1 cellular context compared by ENCODE assay signal in the genomic region with DNA sequence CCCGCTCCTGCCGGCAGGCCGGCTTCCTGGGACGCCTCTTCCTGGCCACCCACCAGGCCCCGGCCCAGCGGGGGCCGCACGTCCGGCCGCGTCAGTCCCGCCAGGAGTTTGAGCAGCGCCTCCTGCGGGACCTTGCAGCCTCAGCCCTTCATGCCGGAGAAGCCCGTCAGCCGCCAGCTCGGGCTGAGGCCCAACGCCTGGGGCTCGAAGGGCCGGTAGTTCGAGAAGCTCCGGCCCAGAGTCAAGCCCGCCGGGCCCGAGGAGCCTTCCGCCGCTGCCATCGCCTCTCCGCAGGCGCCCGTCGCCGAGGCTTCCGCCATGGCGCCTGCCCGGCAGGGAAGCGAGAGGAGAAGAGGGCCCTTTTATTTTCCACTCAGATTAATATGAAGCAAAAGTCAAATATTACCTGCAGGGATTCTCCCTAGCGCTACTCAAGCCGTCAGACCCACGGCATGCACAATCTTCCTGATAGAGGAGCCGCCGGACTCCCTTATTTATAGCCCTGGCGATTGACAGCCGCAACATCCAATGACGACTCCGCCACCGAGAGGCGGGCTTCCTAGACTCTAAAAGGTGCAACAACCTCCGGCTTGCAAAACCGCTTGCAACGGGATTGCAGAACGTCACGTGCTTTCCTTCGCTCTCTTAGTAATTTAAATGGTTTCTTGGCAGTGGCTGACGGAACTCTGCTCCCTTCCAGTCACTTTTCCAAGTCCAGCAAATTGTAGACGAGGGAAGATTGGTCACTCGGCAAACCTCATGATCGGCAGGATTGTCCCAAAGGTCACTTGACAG.
TF ChIP-seq lines count a peak whose summit lies in the region.

Gene SEPHS2, minus strand, starts transcription at position 467 of the 795 bp plus-strand sequence. Its CDS starts 147 bp downstream, at position 320.

TF ChIP-seq in GM23338, 12 proteins besides CTCF, POLR2A, EP300 and RAD21 (continued from another document):
- no peak for TF ChIP-seq ZNF462 (CRISPR knock-in tag; IDR thresholded peaks at IDR 0.05)
